ENCODE assay signal across 21 cellular contexts in genomic region chr9:70066874-70067273, GRCh38.
"Had no signal": no experiment of that assay in that cellular context is flagged by ENCODE, and none has a peak within 500 bp of the region (broad histone marks: within the 10 kb centered on the region; RNA-seq: fewer than 3 reads in every experiment).

No MANE protein-coding gene starts in this region.

- H3K27ac ChIP-seq: hepatocyte, pancreas had no signal

- ATAC-seq: esophagus mucosa; left cardiac atrium; natural killer cell; pancreas; sciatic nerve; stimulated activated naive B cell treated with anti-CD40 and anti-IgM and Interleukin-4, amounts not matched to agents 10 μg/mL and 1 μg/mL and 100 μg/mL, for 72 hours; stimulated activated naive CD8-positive, alpha-beta T cell treated with anti-CD3 and anti-CD28 coated beads, Interleukin-15, amount 100 ng/mL, for 72 hours had no signal

- H3K4me3 ChIP-seq: coronary artery, hepatocyte, left ventricle myocardium inferior, pancreas, skin epidermis, thyroid gland had no signal

- H3K27me3 ChIP-seq: hepatocyte, pancreas, thyroid gland had no signal

- H3K9me3 ChIP-seq: left ventricle myocardium inferior, pancreas, thyroid gland had no signal

- H3K36me3 ChIP-seq: left ventricle myocardium inferior, pancreas, thyroid gland had no signal

- DNase-seq: central memory CD4-positive, alpha-beta T cell; effector CD4-positive, alpha-beta T cell; endodermal cell; foreskin fibroblast; head of caudate nucleus; kidney; left cardiac atrium; left ventricle myocardium inferior; mammary epithelial cell; natural killer cell; pancreas; stimulated activated CD4-positive, alpha-beta T cell treated with anti-CD3 and anti-CD28 coated beads, Interleukin-2, amount 100 ng/mL, for 24 hours; stimulated activated CD4-positive, alpha-beta T cell treated with anti-CD3 and anti-CD28 coated beads, Interleukin-4, amount 100 ng/mL, for 4 hours; stimulated activated naive B cell treated with anti-CD40 and anti-IgM and Interleukin-4, amounts not matched to agents 10 μg/mL and 1 μg/mL and 100 μg/mL, for 72 hours; stimulated activated naive CD8-positive, alpha-beta T cell treated with anti-CD3 and anti-CD28 coated beads, Interleukin-15, amount 100 ng/mL, for 72 hours; thyroid gland had no signal
